ENCODE assay signal across 16 cellular contexts in genomic region chr6:40713002-40713719, GRCh38.
DNase-seq lines count a peak whose midpoint lies in the region; ATAC-seq and TF ChIP-seq lines count a peak whose summit lies in the region.
"Had no signal": no experiment of that assay in that cellular context is flagged by ENCODE, and none has a peak within 500 bp of the region (broad histone marks: within the 10 kb centered on the region; RNA-seq: fewer than 3 reads in every experiment).

No MANE protein-coding gene starts in this region.

- ATAC-seq in sciatic nerve: peak; percentile 66
- ATAC-seq: PC-3 had no signal

- intact Hi-C loops in sciatic nerve (cut with DNase I): no loop called here

- no peak for TF ChIP-seq POLR2A in NB4 (IDR thresholded peaks at IDR 0.05; ENCODE audit: extremely low read depth, insufficient read length)

- H3K4me3 ChIP-seq in NB4 (ENCODE audit: low read depth, low read length) (no peak overlapping the region), epithelial cell of proximal tubule (ENCODE audit: low read depth, low read length) (no peak overlapping the region)
- H3K4me3 ChIP-seq: tibial nerve had no signal

- DNase-seq in NCI-H510A treated with DMSO at 0.1 percent for 48 hours (lab: John Stamatoyannopoulos, UW) (peak; percentile 22), NCI-H510A (lab: John Stamatoyannopoulos, UW) (no peak), NB4 (ENCODE audit: low read depth) (no peak), epithelial cell of proximal tubule (ENCODE audit: low read depth) (no peak), sciatic nerve (ENCODE audit: low spot score) (no peak), DMS114 treated with DMSO at 0.1 percent for 48 hours (lab: John Stamatoyannopoulos, UW; ENCODE audit: unreplicated experiment) (no peak), NCI-H1436 treated with DMSO at 0.1 percent for 48 hours (lab: John Stamatoyannopoulos, UW) (no peak), activated T-cell treated with anti-CD3 and anti-CD28 coated beads for 4 hours (no peak)
- DNase-seq: activated CD4-positive, alpha-beta memory T cell treated with anti-CD3 and anti-CD28 coated beads, Interleukin-2, amount 10 ng/mL, durations not matched to agents 7 days and 5 days; COR-L47; NCI-H146; NCI-H446; nucleus accumbens; PC-3; stimulated activated CD4-positive, alpha-beta T cell treated with anti-CD3 and anti-CD28 coated beads, Interleukin-4, amount 100 ng/mL, for 24 hours had no signal

- peak; percentile 3 for TF ChIP-seq CTCF in NB4 (IDR thresholded peaks at IDR 0.05; ENCODE audit: low read depth, low read length)
- TF ChIP-seq CTCF in epithelial cell of proximal tubule (conservative IDR thresholded peaks at IDR 0.05; ENCODE audit: low read depth, low read length): peak; percentile 40
